Comparison of ENCODE assay signal across 16 cellular contexts in genomic region chr11:19962795-19963163, GRCh38.
DNase-seq lines count a peak whose midpoint lies in the region; ATAC-seq and TF ChIP-seq lines count a peak whose summit lies in the region.
"Had no signal": no experiment of that assay in that cellular context is flagged by ENCODE, and none has a peak within 500 bp of the region (broad histone marks: within the 10 kb centered on the region; RNA-seq: fewer than 3 reads in every experiment).

No MANE protein-coding gene starts in this region.

- H3K9me3 Mint-ChIP-seq in nephron, result no peaks in the 10 kb centered on the region
- H3K9me3 Mint-ChIP-seq: neural progenitor cell had no signal

- no peak overlapping the region for H3K9ac ChIP-seq in MM.1S (ENCODE audit: low read length)
- H3K9ac ChIP-seq: neural progenitor cell had no signal

- no peaks in the 10 kb centered on the region for H3K79me2 ChIP-seq in MM.1S (ENCODE audit: low read length)

- ATAC-seq in HG02981 (IDR thresholded peaks at IDR 0.05; ENCODE audit: unreplicated experiment), result no peak

- H3K4me3 ChIP-seq in epithelial cell of proximal tubule (ENCODE audit: low read depth, low read length) (no peak overlapping the region), MM.1S (ENCODE audit: low read length) (no peak overlapping the region)
- H3K4me3 ChIP-seq: neural progenitor cell had no signal

- H3K36me3 Mint-ChIP-seq in nephron (ENCODE audit: low read depth), result no peaks in the 10 kb centered on the region

- H3K4me3 Mint-ChIP-seq in nephron, result peak overlapping the region in 1 of 3 experiments; percentile 20
- H3K4me3 Mint-ChIP-seq: neural progenitor cell had no signal

- H3K9me3 ChIP-seq in MM.1S (replicated peaks; ENCODE audit: insufficient read depth, low read length), result no peaks in the 10 kb centered on the region

- H3K27ac Mint-ChIP-seq in nephron, result peak overlapping the region; percentile 88 to 95 (median 94)
- H3K27ac Mint-ChIP-seq: neural progenitor cell had no signal

- no peak overlapping the region for H3K4me2 ChIP-seq in MM.1S (ENCODE audit: low read depth, low read length)
- H3K4me2 ChIP-seq: neural progenitor cell had no signal

- H3K27me3 Mint-ChIP-seq in nephron (ENCODE audit: low read depth), result peaks cover 4% of the 10 kb centered on the region

- no peaks in the 10 kb centered on the region for H3K9me2 ChIP-seq in MM.1S (replicated peaks; ENCODE audit: insufficient read depth, low read length)

- TF ChIP-seq CTCF in epithelial cell of proximal tubule (conservative IDR thresholded peaks at IDR 0.05; ENCODE audit: low read depth, low read length) (no peak), nephron (IDR thresholded peaks at IDR 0.05; ENCODE audit: unreplicated experiment in 3 of 3) (no peak), MM.1S (IDR thresholded peaks at IDR 0.05; ENCODE audit: low read length) (no peak)

- no peaks in the 10 kb centered on the region for H3K27me3 ChIP-seq in MM.1S (replicated peaks; ENCODE audit: insufficient read depth, low read length)
- H3K27me3 ChIP-seq: neural progenitor cell had no signal

- no peaks in the 10 kb centered on the region for H3K36me3 ChIP-seq in MM.1S (replicated peaks; ENCODE audit: insufficient read depth, low read length)
- H3K36me3 ChIP-seq: neural progenitor cell had no signal

- no peaks in the 10 kb centered on the region for H3F3A ChIP-seq in MM.1S (ENCODE audit: insufficient read depth, low read length)

- H3K27ac ChIP-seq in MM.1S (ENCODE audit: low read length), result no peak overlapping the region
- H3K27ac ChIP-seq: neural progenitor cell had no signal

- no peak overlapping the region for H2AFZ ChIP-seq in MM.1S (ENCODE audit: low read length)
- H2AFZ ChIP-seq: neural progenitor cell had no signal

- no peaks in the 10 kb centered on the region for H4K20me1 ChIP-seq in MM.1S (ENCODE audit: insufficient read depth, low read length)

- peaks cover 69% of the 10 kb centered on the region for H3K4me1 Mint-ChIP-seq in nephron

- DNase-seq in AG08395 (ENCODE audit: low spot score) (peak; percentile 78), LHCN-M2 (ENCODE audit: low read depth) (peak; percentile 55), epithelial cell of proximal tubule (ENCODE audit: low read depth) (peak; percentile 94), NAMALWA (ENCODE audit: low spot score) (no peak), MM.1S (no peak), 8988T (no peak)
- DNase-seq: activated T-cell treated with anti-CD3 and anti-CD28 coated beads, Interleukin-2, amount 50 U/mL, for 1 hour; AML-193; aorta; NCI-H2029 treated with DMSO at 0.1 percent for 48 hours; NCI-H774; small intestine; T-helper 1 cell had no signal

- H3K4me1 ChIP-seq in MM.1S (ENCODE audit: low read length), result no peaks in the 10 kb centered on the region
- H3K4me1 ChIP-seq: neural progenitor cell had no signal

Comparison
In these comparisons a context has a peak if more than half of its experiments do, and no peak if none do; other contexts are left out.
1. DNase-seq: peak in AG08395 (single experiment), LHCN-M2 (single experiment) and epithelial cell of proximal tubule (single experiment); none in NAMALWA (single experiment), MM.1S (single experiment) and 8988T (single experiment).